8 cellular contexts compared by ENCODE assay signal in the genomic region with DNA sequence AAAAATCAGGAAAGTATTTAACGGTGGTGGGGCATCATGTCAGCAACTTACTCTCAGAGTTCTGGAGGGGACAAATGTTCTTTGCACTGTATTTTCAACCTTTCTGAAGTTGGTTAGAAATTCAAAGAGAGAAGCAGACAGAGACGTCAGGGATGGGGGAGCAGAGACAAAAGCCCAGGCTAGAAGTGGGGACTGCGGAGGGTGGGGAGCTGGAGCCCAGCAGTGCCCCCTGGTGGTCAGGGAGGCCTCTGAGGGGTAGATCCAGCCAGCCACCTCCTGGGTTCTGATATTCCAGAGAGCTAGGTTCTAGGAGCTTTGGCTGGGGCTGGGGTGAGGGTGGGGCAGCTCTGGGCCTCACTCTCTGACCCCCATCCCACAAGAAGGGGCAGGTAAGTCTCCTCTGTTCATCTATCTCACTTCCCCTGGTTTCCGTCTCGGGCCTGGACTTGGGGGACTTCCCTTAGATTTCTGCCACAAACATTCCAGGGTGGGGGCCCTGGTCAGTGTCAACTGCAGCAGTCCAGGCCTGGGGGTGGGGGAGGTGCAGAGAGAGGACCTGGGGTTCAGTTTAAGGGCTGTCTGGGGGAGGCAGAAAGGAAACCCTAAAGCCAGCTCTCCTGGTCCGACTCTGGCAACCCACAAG. TPM values are rescaled to one million over a fixed set of nuclear protein-coding genes. Genes with fewer than 3 reads are reported as not detected.
DNase-seq lines count a peak whose midpoint lies in the region; ATAC-seq and TF ChIP-seq lines count a peak whose summit lies in the region.

No MANE protein-coding gene starts in this region.

- 46 to 64% (median 56%) methylated on average over 4 to 6 of the region's 6 CpGs for WGBS in adrenal gland, 4 donors

- intact Hi-C loops in adrenal gland (cut with DNase I): loop anchor here in 1 of 2 donors (5.0 kb wide), 1 partner anchor 202 kb away; no protein-coding TSS in a partner anchor

- no peaks in the 10 kb centered on the region for H3K9me3 ChIP-seq in adrenal gland (replicated peaks in 1 of 3)

- peak; percentile 65 for ATAC-seq in HG03095 (IDR thresholded peaks at IDR 0.05; ENCODE audit: unreplicated experiment)
- no peak for ATAC-seq in HG02642 (IDR thresholded peaks at IDR 0.05; ENCODE audit: poor library complexity, unreplicated experiment)

- H3K4me1 ChIP-seq in adrenal gland (replicated peaks in 1 of 2): peaks cover 54 to 73% of the 10 kb centered on the region in 2 donors

- H3K27ac ChIP-seq in adrenal gland: peak overlapping the region; percentile 58 to 95 (median 79)

- DNase-seq in CMK (ENCODE audit: low read depth) (peak; percentile 37), SW480 (ENCODE audit: low spot score) (peak; percentile 31), adrenal gland (peak; percentile 68 to 88 (median 83)), islet precursor cell (peak; percentile 79), NCI-H128 (lab: John Stamatoyannopoulos, UW; ENCODE audit: unreplicated experiment) (no peak)
- DNase-seq in stimulated activated CD4-positive, alpha-beta T cell treated with anti-CD3 and anti-CD28 coated beads, Interleukin-2, amount 100 ng/mL, for 48 hours: peak; percentile 66 to 70

- H3K27me3 ChIP-seq in adrenal gland: no peaks in the 10 kb centered on the region

- no peaks in the 10 kb centered on the region for H3K36me3 ChIP-seq in adrenal gland (replicated peaks in 1 of 2)

- peak; percentile 66 to 78 (median 73) for TF ChIP-seq CTCF in adrenal gland (IDR thresholded peaks at IDR 0.05)

- TF ChIP-seq POLR2A in adrenal gland (IDR thresholded peaks at IDR 0.05): no peak

- H3K4me3 ChIP-seq in adrenal gland: no peak overlapping the region

RNA-seq across cellular contexts. Expression of a gene that starts 8.9 kb away (rescaled TPM):
- 100 to 1,000 TPM; 238 to 341 (median 304) TPM for total RNA-seq in adrenal gland
- polyA plus RNA-seq in adrenal gland: 100 to 1,000 TPM in 2 of 3 donors, 10 to 100 TPM in 1; 46.7 to 123 (median 122) TPM
